In the genomic region with DNA sequence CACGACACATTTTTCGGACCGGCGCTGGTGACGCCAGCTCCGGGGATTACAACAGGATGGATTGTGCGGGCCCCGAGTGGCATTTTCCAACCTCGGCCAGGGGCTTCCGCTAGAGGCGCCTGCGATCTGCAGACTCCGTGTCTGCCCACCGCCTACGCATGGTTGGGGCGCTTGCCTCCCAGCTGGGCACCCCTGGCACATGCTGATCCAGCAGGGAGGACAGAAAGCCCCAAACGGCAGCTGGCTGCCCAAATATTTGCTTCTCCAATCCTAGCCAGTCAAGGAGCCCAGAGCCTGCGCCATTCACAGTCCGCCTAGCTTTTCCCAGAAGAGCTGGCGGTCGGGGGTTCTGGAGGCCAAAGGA, we compare ENCODE assay signal across 16 cellular contexts.
DNase-seq lines count a peak whose midpoint lies in the region; TF ChIP-seq lines count a peak whose summit lies in the region.
"Had no signal": no experiment of that assay in that cellular context is flagged by ENCODE, and none has a peak within 500 bp of the region (broad histone marks: within the 10 kb centered on the region; RNA-seq: fewer than 3 reads in every experiment).

No MANE protein-coding gene starts in this region.

- TF ChIP-seq POLR2A in esophagus muscularis mucosa (IDR thresholded peaks at IDR 0.05; ENCODE audit: low read depth): no peak
- TF ChIP-seq POLR2A in testis (IDR thresholded peaks at IDR 0.05): no peak

- CTCF ChIA-PET in Calu3 (lab: Charles Lee): no interaction called here

- peak overlapping the region; percentile 86 for H2AFZ ChIP-seq in osteoblast (ENCODE audit: low read length)

- H3K4me3 Mint-ChIP-seq in Calu3 (ENCODE audit: low read depth, unreplicated experiment): no peak overlapping the region
- H3K4me3 Mint-ChIP-seq: CD4-positive, CD25-positive, alpha-beta regulatory T cell; HFFc6 had no signal

- H4K20me1 ChIP-seq in osteoblast (ENCODE audit: insufficient read depth, low read length): no peaks in the 10 kb centered on the region
- H4K20me1 ChIP-seq: BLaER1 treated with 17β-estradiol and CSF1 and Interleukin-3, amounts not matched to agents 10 nM and 100 nM had no signal

- DNase-seq in esophagus muscularis mucosa (ENCODE audit: extremely low spot score): peak; percentile 74
- peak; percentile 80 for DNase-seq in osteoblast (ENCODE audit: insufficient read length, low spot score, missing footprints)
- DNase-seq in testis: peak; percentile 22
- no peak for DNase-seq in SKM-1 (lab: John Stamatoyannopoulos, UW; ENCODE audit: unreplicated experiment)
- no peak for DNase-seq in Calu3
- DNase-seq in KG1 (lab: John Stamatoyannopoulos, UW): no peak
- no peak for DNase-seq in amniotic stem cell (lab: John Stamatoyannopoulos, UW)
- DNase-seq: AML-193; CD4-positive, CD25-positive, alpha-beta regulatory T cell; DMS 273 treated with DMSO at 0.1 percent for 48 hours; HCEC 1CT; HFFc6 had no signal

- peaks cover 16% of the 10 kb centered on the region for H3K4me1 Mint-ChIP-seq in Calu3 (ENCODE audit: low read depth, unreplicated experiment)
- H3K4me1 Mint-ChIP-seq: CD4-positive, CD25-positive, alpha-beta regulatory T cell had no signal

- intact Hi-C loops in esophagus muscularis mucosa (cut with DNase I): no loop called here
- intact Hi-C loops in testis (cut with DNase I; ENCODE audit: low total_unique reads): no loop called here
- intact Hi-C loops in Calu3 (cut with micrococcal nuclease; ENCODE audit: unreplicated experiment): no loop called here

- no peaks in the 10 kb centered on the region for H3K9me3 ChIP-seq in esophagus muscularis mucosa
- H3K9me3 ChIP-seq in osteoblast (ENCODE audit: low read depth, low read length): no peaks in the 10 kb centered on the region
- H3K9me3 ChIP-seq in testis: no peaks in the 10 kb centered on the region
- H3K9me3 ChIP-seq: A549 had no signal

- H3K27me3 ChIP-seq in esophagus muscularis mucosa (no peaks in the 10 kb centered on the region), osteoblast (ENCODE audit: insufficient read depth, low read length) (no peaks in the 10 kb centered on the region), testis (no peaks in the 10 kb centered on the region)
- H3K27me3 ChIP-seq: BLaER1 treated with 17β-estradiol and CSF1 and Interleukin-3, amounts not matched to agents 10 nM and 100 nM had no signal

- peak overlapping the region; percentile 14 to 36 (median 28) for H3K4me3 ChIP-seq in esophagus muscularis mucosa
- peak overlapping the region; percentile 56 for H3K4me3 ChIP-seq in osteoblast (ENCODE audit: insufficient read depth, low read length)
- peak overlapping the region; percentile 16 to 25 for H3K4me3 ChIP-seq in testis
- H3K4me3 ChIP-seq: A549; BLaER1 treated with 17β-estradiol and CSF1 and Interleukin-3, amounts not matched to agents 10 nM and 100 nM; GM12878 had no signal

- H3K9me3 Mint-ChIP-seq in Calu3 (ENCODE audit: low read depth, unreplicated experiment): no peaks in the 10 kb centered on the region
- H3K9me3 Mint-ChIP-seq: HFFc6 had no signal

- peak overlapping the region; percentile 68 for H3K4me2 ChIP-seq in osteoblast (ENCODE audit: insufficient read depth, low read length)
- H3K4me2 ChIP-seq: A549; BLaER1 treated with 17β-estradiol and CSF1 and Interleukin-3, amounts not matched to agents 10 nM and 100 nM had no signal

- no peak overlapping the region for H3K27ac Mint-ChIP-seq in Calu3 (ENCODE audit: unreplicated experiment)
- H3K27ac Mint-ChIP-seq: CD4-positive, CD25-positive, alpha-beta regulatory T cell; HFFc6 had no signal

- TF ChIP-seq CTCF in esophagus muscularis mucosa (IDR thresholded peaks at IDR 0.05) (no peak), osteoblast (IDR thresholded peaks at IDR 0.05; ENCODE audit: extremely low read depth, low read depth, low read length) (no peak), testis (IDR thresholded peaks at IDR 0.05) (no peak), Calu3 (IDR thresholded peaks at IDR 0.05; ENCODE audit: unreplicated experiment) (no peak)

- peak overlapping the region; percentile 43 to 57 (median 52) for H3K27ac ChIP-seq in esophagus muscularis mucosa (replicated peaks in 1 of 4)
- H3K27ac ChIP-seq in osteoblast (ENCODE audit: low read depth, low read length): peak overlapping the region; percentile 57
- H3K27ac ChIP-seq in testis: no peak overlapping the region
- H3K27ac ChIP-seq: A549; BLaER1 treated with 17β-estradiol and CSF1 and Interleukin-3, amounts not matched to agents 10 nM and 100 nM; HL-60 had no signal

- H3K4me1 ChIP-seq in esophagus muscularis mucosa: peaks cover 0 to 21% (median 12%) of the 10 kb centered on the region in 4 donors
- peaks cover 18% of the 10 kb centered on the region for H3K4me1 ChIP-seq in osteoblast (ENCODE audit: insufficient read depth, low read length)
- no peaks in the 10 kb centered on the region for H3K4me1 ChIP-seq in testis
- H3K4me1 ChIP-seq: A549; BLaER1 treated with 17β-estradiol and CSF1 and Interleukin-3, amounts not matched to agents 10 nM and 100 nM had no signal

- no TSS peak for BruUV-seq in Calu3 (replicated peaks; lab: Mats Ljungman, UMichigan)

- H3K36me3 ChIP-seq in esophagus muscularis mucosa: no peaks in the 10 kb centered on the region
- no peaks in the 10 kb centered on the region for H3K36me3 ChIP-seq in osteoblast (ENCODE audit: insufficient read depth, low read length)
- H3K36me3 ChIP-seq in testis (ENCODE audit: low read depth, missing control alignments): no peaks in the 10 kb centered on the region
- H3K36me3 ChIP-seq: BLaER1 treated with 17β-estradiol and CSF1 and Interleukin-3, amounts not matched to agents 10 nM and 100 nM had no signal

- no peaks in the 10 kb centered on the region for H3K27me3 Mint-ChIP-seq in Calu3 (ENCODE audit: unreplicated experiment)
- H3K27me3 Mint-ChIP-seq: CD4-positive, CD25-positive, alpha-beta regulatory T cell had no signal

- TF ChIP-seq EP300 in esophagus muscularis mucosa (IDR thresholded peaks at IDR 0.05): no peak

- WGBS in esophagus muscularis mucosa: 84% methylated on average over 19 of the region's 21 CpGs
- WGBS in testis, 2 donors: 78 to 81% methylated on average over 14 to 21 of the region's 21 CpGs

- H3K36me3 Mint-ChIP-seq in Calu3 (ENCODE audit: insufficient read depth, unreplicated experiment): no peaks in the 10 kb centered on the region
- H3K36me3 Mint-ChIP-seq: CD4-positive, CD25-positive, alpha-beta regulatory T cell had no signal

- no peaks in the 10 kb centered on the region for H3K79me2 ChIP-seq in osteoblast (ENCODE audit: insufficient read depth, low read length)

Comparison
In these comparisons a context has a peak if more than half of its experiments do, and no peak if none do; other contexts are left out.
1. DNase-seq: peak in esophagus muscularis mucosa (single experiment), osteoblast (single experiment) and testis (single experiment); none in SKM-1 (single experiment), Calu3 (single experiment), KG1 (single experiment) and amniotic stem cell (single experiment).
2. H3K27ac ChIP-seq: peak in esophagus muscularis mucosa (4 of 4) and osteoblast (single experiment); none in testis (0 of 2).
3. Peak in every context shown above with its lines, with median percentiles within 50 percentile points of each other: H3K4me3 ChIP-seq.